In genomic region chr2:24881158-24881557, GRCh38 we compare ENCODE assay signal across 20 cellular contexts. TPM values are rescaled to one million over a fixed set of nuclear protein-coding genes. Genes with fewer than 3 reads are reported as not detected.
DNase-seq lines count a peak whose midpoint lies in the region; ATAC-seq, FAIRE-seq and TF ChIP-seq lines count a peak whose summit lies in the region.
"Had no signal": no experiment of that assay in that cellular context is flagged by ENCODE, and none has a peak within 500 bp of the region (broad histone marks: within the 10 kb centered on the region; RNA-seq: fewer than 3 reads in every experiment).

No MANE protein-coding gene starts in this region.

- H3K79me2 ChIP-seq in HepG2 (ENCODE audit: insufficient read depth, low read length): no peaks in the 10 kb centered on the region
- no peaks in the 10 kb centered on the region for H3K79me2 ChIP-seq in osteoblast (ENCODE audit: insufficient read depth, low read length)

- peaks cover 24% of the 10 kb centered on the region; the same call in 1 of the 2 replicates for H3K4me1 ChIP-seq in HepG2 (ENCODE audit: insufficient read depth, low read length)
- peaks cover 0 to 5% (median 0%) of the 10 kb centered on the region in 4 donors for H3K4me1 ChIP-seq in right lobe of liver
- peaks cover 3% of the 10 kb centered on the region for H3K4me1 ChIP-seq in osteoblast (ENCODE audit: insufficient read depth, low read length)
- H3K4me1 ChIP-seq in tibial nerve: peaks cover 0 to 92% (median 26%) of the 10 kb centered on the region in 4 donors

- POLR2A ChIA-PET in HepG2 (lab: Yijun Ruan, JAX): no interaction called here

- no peaks in the 10 kb centered on the region for H4K20me1 ChIP-seq in HepG2 (ENCODE audit: insufficient read depth, low read length)
- peaks cover 33% of the 10 kb centered on the region for H4K20me1 ChIP-seq in osteoblast (ENCODE audit: insufficient read depth, low read length)

- TF ChIP-seq RAD21 in HepG2 (CRISPR knock-in tag; IDR thresholded peaks at IDR 0.05): no peak

- H3K4me2 ChIP-seq in HepG2 (ENCODE audit: low read depth, low read length) (peak overlapping the region; percentile 48), osteoblast (ENCODE audit: insufficient read depth, low read length) (no peak overlapping the region)

- H3K27me3 ChIP-seq in HepG2 (ENCODE audit: control insufficient read depth in 1 of 2, insufficient read depth in 2 of 2, low read length in 2 of 2) (peaks cover 0 to 9% of the 10 kb centered on the region in 2 experiments; a peak in 2 of 5 replicates), right lobe of liver (no peaks in the 10 kb centered on the region), osteoblast (ENCODE audit: insufficient read depth, low read length) (peaks cover 3% of the 10 kb centered on the region), tibial nerve (no peaks in the 10 kb centered on the region), MG63 (no peaks in the 10 kb centered on the region)

- TF ChIP-seq POLR2A in HepG2 (IDR thresholded peaks at IDR 0.05; ENCODE audit: insufficient read depth in 1 of 2, low read depth in 2 of 2, low read length in 2 of 2) (no peak), right lobe of liver (IDR thresholded peaks at IDR 0.05) (no peak), tibial nerve (IDR thresholded peaks at IDR 0.05) (no peak)

- TF ChIP-seq CTCF in HepG2 (CRISPR knock-in tag; IDR thresholded peaks at IDR 0.05): no peak
- no peak for TF ChIP-seq CTCF in right lobe of liver (IDR thresholded peaks at IDR 0.05)
- no peak for TF ChIP-seq CTCF in osteoblast (IDR thresholded peaks at IDR 0.05; ENCODE audit: extremely low read depth, low read depth, low read length)
- no peak for TF ChIP-seq CTCF in tibial nerve (IDR thresholded peaks at IDR 0.05)

- no peak overlapping the region for H2AFZ ChIP-seq in HepG2 (ENCODE audit: low read length)
- no peak overlapping the region for H2AFZ ChIP-seq in osteoblast (ENCODE audit: low read length)

- peak overlapping the region in 1 of 3 experiments; percentile 1; a peak in 1 of 6 replicates for H3K4me3 ChIP-seq in HepG2 (replicated peaks in 1 of 3; ENCODE audit: insufficient read depth in 1 of 3, low read depth in 2 of 3, low read length in 3 of 3)
- no peak overlapping the region for H3K4me3 ChIP-seq in right lobe of liver
- H3K4me3 ChIP-seq in osteoblast (ENCODE audit: insufficient read depth, low read length): no peak overlapping the region
- no peak overlapping the region for H3K4me3 ChIP-seq in tibial nerve
- no peak overlapping the region for H3K4me3 ChIP-seq in MG63

- H3K36me3 ChIP-seq in HepG2 (replicated peaks in 1 of 2; ENCODE audit: control insufficient read depth in 1 of 2, insufficient read depth in 2 of 2, low read length in 2 of 2) (no peaks in the 10 kb centered on the region), right lobe of liver (no peaks in the 10 kb centered on the region), osteoblast (ENCODE audit: insufficient read depth, low read length) (no peaks in the 10 kb centered on the region), tibial nerve (no peaks in the 10 kb centered on the region), MG63 (no peaks in the 10 kb centered on the region)

- no peaks in the 10 kb centered on the region for H3K9me3 ChIP-seq in HepG2 (ENCODE audit: low read length)
- no peaks in the 10 kb centered on the region for H3K9me3 ChIP-seq in right lobe of liver
- H3K9me3 ChIP-seq in osteoblast (ENCODE audit: low read depth, low read length): no peaks in the 10 kb centered on the region
- H3K9me3 ChIP-seq in tibial nerve: no peaks in the 10 kb centered on the region
- H3K9me3 ChIP-seq in MG63: no peaks in the 10 kb centered on the region

- no peak for FAIRE-seq in HepG2 (lab: Jason Lieb, UNC)
- FAIRE-seq: D721Med, GM12892, GM18507 had no signal

- intact Hi-C loops in HepG2 (cut with micrococcal nuclease; ENCODE audit: unreplicated experiment): loop anchor here (1.0 kb wide), 1 partner anchor 471 kb away; no protein-coding TSS in a partner anchor
- intact Hi-C loops in right lobe of liver (cut with DNase I): no loop called here

- 82% methylated on average over 6 of the region's 6 CpGs for WGBS in HepG2 (ENCODE audit: low lambda C conversion rate)
- WGBS in right lobe of liver (ENCODE audit: insufficient coverage, low coverage, low lambda C conversion rate, missing lambda C conversion rate): 91% methylated on average over 5 of the region's 6 CpGs
- 54 to 72% methylated on average over 4 to 6 of the region's 6 CpGs for WGBS in tibial nerve, 2 donors

- in situ Hi-C loops in HepG2 (cut with HindIII; ENCODE audit: extremely low pct_ligation_motif_present, low pct_unique_long_range_greater_than_20kb): no loop called here

- no peak for ATAC-seq in HepG2
- no peak for ATAC-seq in right lobe of liver

- H3K9ac ChIP-seq in HepG2 (ENCODE audit: insufficient read depth, low read depth, low read length): no peak overlapping the region

- CTCF ChIA-PET in HepG2 (lab: Yijun Ruan, JAX; ENCODE audit: low intra/inter-chr PET ratio, low total read pairs): no interaction called here

- no peak for TF ChIP-seq EP300 in HepG2 (IDR thresholded peaks at IDR 0.05; ENCODE audit: low read depth in 2 of 2, low read length in 2 of 2)
- TF ChIP-seq EP300 in HepG2 (CRISPR knock-in tag; IDR thresholded peaks at IDR 0.05; ENCODE audit: borderline replicate concordance): no peak
- no peak for TF ChIP-seq EP300 in tibial nerve (IDR thresholded peaks at IDR 0.05)

- H3K27ac ChIP-seq in HepG2 (ENCODE audit: extremely low read length, insufficient read depth, low read length): no peak overlapping the region
- H3K27ac ChIP-seq in right lobe of liver: no peak overlapping the region
- no peak overlapping the region for H3K27ac ChIP-seq in osteoblast (ENCODE audit: low read depth, low read length)
- H3K27ac ChIP-seq in tibial nerve: peak overlapping the region; percentile 27 to 86 (median 40)
- H3K27ac ChIP-seq: 22Rv1 had no signal

- no TSS peak for BruUV-seq in HepG2 (replicated peaks; lab: Mats Ljungman, UMichigan)

- DNase-seq in HepG2 (ENCODE audit: low spot score) (no peak), right lobe of liver (no peak), globus pallidus (ENCODE audit: low spot score) (peak; percentile 69), osteoblast (ENCODE audit: insufficient read length, low spot score, missing footprints) (peak; percentile 77), tibial nerve (ENCODE audit: low spot score in 2 of 2) (no peak), cerebellum (ENCODE audit: low spot score) (no peak), putamen (ENCODE audit: low spot score) (no peak), MG63 (no peak)
- DNase-seq: CD8-positive, alpha-beta memory T cell; DMS79; NCI-H1417 treated with DMSO at 0.1 percent for 48 hours; NCI-H187 treated with DMSO at 0.1 percent for 48 hours; NCI-H2227 treated with DMSO at 0.1 percent for 48 hours; NCI-H510A treated with DMSO at 0.1 percent for 48 hours; NCI-H774; SHP77 had no signal

TF ChIP-seq in HepG2, 621 proteins besides CTCF, POLR2A, EP300 and RAD21:
- TF ChIP-seq REPIN1 (CRISPR knock-in tag; IDR thresholded peaks at IDR 0.05; ENCODE audit: borderline replicate concordance, low read depth) (0 out of 2 replicates have a peak, but pooled peaks have one; percentile 27), ZSCAN20 (CRISPR knock-in tag; IDR thresholded peaks at IDR 0.05; ENCODE audit: borderline replicate concordance) (no peak)
- TF ChIP-seq, protein P1, sequence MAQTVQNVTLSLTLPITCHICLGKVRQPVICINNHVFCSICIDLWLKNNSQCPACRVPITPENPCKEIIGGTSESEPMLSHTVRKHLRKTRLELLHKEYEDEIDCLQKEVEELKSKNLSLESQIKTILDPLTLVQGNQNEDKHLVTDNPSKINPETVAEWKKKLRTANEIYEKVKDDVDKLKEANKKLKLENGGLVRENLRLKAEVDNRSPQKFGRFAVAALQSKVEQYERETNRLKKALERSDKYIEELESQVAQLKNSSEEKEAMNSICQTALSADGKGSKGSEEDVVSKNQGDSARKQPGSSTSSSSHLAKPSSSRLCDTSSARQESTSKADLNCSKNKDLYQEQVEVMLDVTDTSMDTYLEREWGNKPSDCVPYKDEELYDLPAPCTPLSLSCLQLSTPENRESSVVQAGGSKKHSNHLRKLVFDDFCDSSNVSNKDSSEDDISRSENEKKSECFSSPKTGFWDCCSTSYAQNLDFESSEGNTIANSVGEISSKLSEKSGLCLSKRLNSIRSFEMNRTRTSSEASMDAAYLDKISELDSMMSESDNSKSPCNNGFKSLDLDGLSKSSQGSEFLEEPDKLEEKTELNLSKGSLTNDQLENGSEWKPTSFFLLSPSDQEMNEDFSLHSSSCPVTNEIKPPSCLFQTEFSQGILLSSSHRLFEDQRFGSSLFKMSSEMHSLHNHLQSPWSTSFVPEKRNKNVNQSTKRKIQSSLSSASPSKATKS (CRISPR knock-in tag; IDR thresholded peaks at IDR 0.05): no peak

RNA-seq across cellular contexts. Expression of gene ADCY3, which starts 38.9 kb away (rescaled TPM):
- total RNA-seq in HepG2 (2016; rRNA removed; fragmentation: Illumina TruSeq; extraction: Trizol) (0.11 TPM in 1 of 2 replicates, not detected in the other), right lobe of liver (1 to 10 TPM; 2.2 to 7.0 (median 5.6) TPM), osteoblast (47.4 and 52.2 TPM in 2 replicates), tibial nerve (100 to 1,000 TPM; 145 to 393 (median 207) TPM), cerebellum (19.5 TPM)
- total RNA-seq in HepG2 (2016; cell fraction: cytosol; rRNA removed; fragmentation: Illumina TruSeq; extraction: Trizol; ENCODE audit: low read depth): not detected in 2 replicates
- total RNA-seq in HepG2 (2016; cell fraction: insoluble cytoplasmic fraction; rRNA removed; fragmentation: Illumina TruSeq; extraction: Trizol): 0.13 and 0.21 TPM in 2 replicates
- total RNA-seq in HepG2 (2016; cell fraction: membrane; rRNA removed; fragmentation: Illumina TruSeq; extraction: Trizol): 0.21 TPM in 1 of 2 replicates, not detected in the other
- total RNA-seq in HepG2 (2016; cell fraction: nucleus; rRNA removed; fragmentation: Illumina TruSeq; extraction: Trizol): not detected in 2 replicates
- 0.40 and 0.61 TPM in 2 replicates for polyA plus RNA-seq in HepG2 (2011; rRNA removed)
- polyA plus RNA-seq in HepG2 (2011; cell fraction: cytosol; rRNA removed): 0.10 and 0.42 TPM in 2 replicates
- 1.8 and 2.6 TPM in 2 replicates for polyA plus RNA-seq in HepG2 (2011; cell fraction: nucleus; rRNA removed)
- 0.12 and 0.13 TPM in 2 replicates for polyA plus RNA-seq in HepG2 (2012)
- not detected in 2 replicates for polyA plus RNA-seq in HepG2 (2016; cell fraction: cytosol; fragmentation: Illumina TruSeq; extraction: Trizol; ENCODE audit: low read depth)
- polyA plus RNA-seq in HepG2 (2016; cell fraction: insoluble cytoplasmic fraction; fragmentation: Illumina TruSeq; extraction: Trizol; ENCODE audit: low read depth): not detected in 2 replicates
- polyA plus RNA-seq in HepG2 (2016; cell fraction: membrane; fragmentation: Illumina TruSeq; extraction: Trizol; ENCODE audit: low read depth): 0.36 TPM in 1 of 2 replicates, not detected in the other
- polyA plus RNA-seq in HepG2 (2016; cell fraction: nucleus; fragmentation: Illumina TruSeq; extraction: Trizol; ENCODE audit: insufficient read depth, low read depth): not detected in 2 replicates
- polyA minus RNA-seq in HepG2 (2011; rRNA and poly(A)+ RNA removed; ENCODE audit: low replicate concordance): 1.3 and 222 TPM in 2 replicates
- 1.1 and 1.8 TPM in 2 replicates for polyA minus RNA-seq in HepG2 (2011; cell fraction: cytosol; rRNA and poly(A)+ RNA removed)
- polyA minus RNA-seq in HepG2 (2011; cell fraction: nucleus; rRNA and poly(A)+ RNA removed): 0.77 and 1.2 TPM in 2 replicates
- 6.7 and 6.9 TPM in 2 replicates for total RNA-seq in MG63 (2014; rRNA removed; shearing (Covaris generic); ENCODE audit: low replicate concordance)

Comparison
In these comparisons a context has a peak if more than half of its experiments do, and no peak if none do; other contexts are left out.
1. DNase-seq: peak in globus pallidus (single experiment) and osteoblast (single experiment); none in HepG2 (single experiment), right lobe of liver (0 of 3), tibial nerve (0 of 2), cerebellum (single experiment), putamen (single experiment) and MG63 (single experiment).
2. H3K27ac ChIP-seq: peak in tibial nerve (4 of 4); none in HepG2 (single experiment), right lobe of liver (0 of 3) and osteoblast (single experiment).